In the genomic region with DNA sequence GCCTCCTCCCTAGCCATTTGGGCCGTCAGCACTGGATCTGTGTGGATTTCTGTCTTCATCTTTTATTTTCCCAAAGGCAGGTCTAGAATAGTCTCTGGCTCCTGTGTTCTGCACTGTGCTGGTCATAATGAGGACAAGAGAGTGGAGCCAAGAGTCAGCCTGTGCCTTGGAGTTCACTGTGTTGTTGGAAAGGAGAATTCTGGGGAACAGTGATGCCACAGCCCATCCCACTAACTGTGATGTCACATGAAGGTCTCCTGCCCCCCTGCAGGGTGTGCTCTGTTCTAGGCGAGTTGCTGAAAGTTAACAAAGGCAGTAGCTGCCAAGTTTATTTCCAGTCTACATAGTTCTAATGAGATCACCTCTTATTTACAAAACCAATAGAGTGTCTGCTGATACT, we compare ENCODE assay signal across 10 cellular contexts.
DNase-seq lines count a peak whose midpoint lies in the region; ATAC-seq, FAIRE-seq and TF ChIP-seq lines count a peak whose summit lies in the region.
"Had no signal": no experiment of that assay in that cellular context is flagged by ENCODE, and none has a peak within 500 bp of the region (broad histone marks: within the 10 kb centered on the region; RNA-seq: fewer than 3 reads in every experiment).

No MANE protein-coding gene starts in this region.

- WGBS in psoas muscle, 3 donors, result 50 to 75% (median 58%) methylated on average over 2 of the region's 2 CpGs

- H3K27me3 ChIP-seq in psoas muscle (ENCODE audit: insufficient read depth in 3 of 3, low read length in 2 of 3), result no peaks in the 10 kb centered on the region
- H3K27me3 ChIP-seq: colonic mucosa had no signal

- intact Hi-C loops in psoas muscle (cut with DNase I), result no loop called here

- H3K4me3 ChIP-seq in foreskin fibroblast (ENCODE audit: low read depth in 1 of 2, low read length in 2 of 2) (no peak overlapping the region), psoas muscle (no peak overlapping the region)
- H3K4me3 ChIP-seq: colonic mucosa had no signal

- FAIRE-seq in GM12891 (lab: Jason Lieb, UNC), result no peak

- H3K9me3 ChIP-seq in psoas muscle, result no peaks in the 10 kb centered on the region
- H3K9me3 ChIP-seq: colonic mucosa had no signal

- peaks cover 0 to 3% of the 10 kb centered on the region in 2 donors for H3K36me3 ChIP-seq in psoas muscle (ENCODE audit: insufficient read depth in 1 of 2, low read depth in 1 of 2)
- H3K36me3 ChIP-seq: colonic mucosa had no signal

- no peaks in the 10 kb centered on the region for H3K4me1 ChIP-seq in psoas muscle
- H3K4me1 ChIP-seq: colonic mucosa had no signal

- peak; percentile 18 for TF ChIP-seq CTCF in foreskin fibroblast (IDR thresholded peaks at IDR 0.05; ENCODE audit: low read depth, low read length)
- TF ChIP-seq CTCF in psoas muscle (IDR thresholded peaks at IDR 0.05), result no peak

- TF ChIP-seq POLR2A in GM12891 (IDR thresholded peaks at IDR 0.05; ENCODE audit: low read depth, low read length), result no peak

- peak overlapping the region; percentile 30 for H3K27ac ChIP-seq in psoas muscle
- H3K27ac ChIP-seq: colonic mucosa had no signal

- peak; percentile 51 to 76 (median 62) for ATAC-seq in psoas muscle
- no peak for ATAC-seq in HG03097 (IDR thresholded peaks at IDR 0.05; ENCODE audit: low FRiP score, unreplicated experiment)

- DNase-seq in ELR (ENCODE audit: low read depth), result peak; percentile 58
- DNase-seq in amniotic epithelial cell (ENCODE audit: low read depth), result peak; percentile 48
- peak in 1 of 2 donors; percentile 47 for DNase-seq in foreskin fibroblast
- DNase-seq in psoas muscle, result peak; percentile 28 to 59
- no peak for DNase-seq in GM12891 (ENCODE audit: insufficient read length, low spot score)
- no peak for DNase-seq in amniotic stem cell (lab: John Stamatoyannopoulos, UW)
- no peak for DNase-seq in D341Med (ENCODE audit: low spot score)
- DNase-seq: colonic mucosa, NCI-H2029 treated with DMSO at 0.1 percent for 48 hours had no signal

TF ChIP-seq in GM12891, 5 proteins besides CTCF, POLR2A, EP300 and RAD21:
- TF ChIP-seq PAX5 (IDR thresholded peaks at IDR 0.05; ENCODE audit: insufficient read depth, low read length, severe bottlenecking) (no peak), POLR2AphosphoS5 (IDR thresholded peaks at IDR 0.05; ENCODE audit: low read depth, low read length) (no peak), SPI1 (IDR thresholded peaks at IDR 0.05; ENCODE audit: low read depth, low read length) (no peak), POU2F2 (IDR thresholded peaks at IDR 0.05; ENCODE audit: low read depth, low read length) (no peak), TAF1 (IDR thresholded peaks at IDR 0.05; ENCODE audit: low read depth, low read length) (no peak)

Comparison
In these comparisons a context has a peak if more than half of its experiments do, and no peak if none do; other contexts are left out.
1. DNase-seq: peak in ELR (single experiment), amniotic epithelial cell (single experiment) and psoas muscle (2 of 2); none in GM12891 (single experiment), amniotic stem cell (single experiment) and D341Med (single experiment).